In genomic region chr9:130172161-130172857, GRCh38 we compare ENCODE assay signal across 8 cellular contexts. TPM values are rescaled to one million over a fixed set of nuclear protein-coding genes. Genes with fewer than 3 reads are reported as not detected.
A peak's percentile ranks its signal among the peaks of the same experiment; 100 is the strongest.
DNase-seq lines count a peak whose midpoint lies in the region; ATAC-seq and TF ChIP-seq lines count a peak whose summit lies in the region.

NCS1 (plus strand) TSS chr9:130172404; CDS start chr9:130172664, 260 bp downstream.

- peak within 1 kb of the TSS in 1 of 2 donors; percentile 51 for H3K9ac ChIP-seq in colonic mucosa (ENCODE audit: low read depth in 2 of 2, low read length in 2 of 2)

- H3K27me3 ChIP-seq in colonic mucosa: peaks cover 9% of the 10 kb centered on the region

- no peak for ATAC-seq in GM19397 (IDR thresholded peaks at IDR 0.05; ENCODE audit: unreplicated experiment)

- H3K4me1 ChIP-seq in colonic mucosa: no peaks in the 10 kb centered on the region

- TF ChIP-seq CTCF in colonic mucosa (IDR thresholded peaks at IDR 0.05): no peak

- peak within 1 kb of the TSS; percentile 12 for H3K27ac ChIP-seq in colonic mucosa

- DNase-seq in COR-L47 (lab: John Stamatoyannopoulos, UW): peak; percentile 67
- DNase-seq in NCI-H1092 (lab: John Stamatoyannopoulos, UW): peak; percentile 47
- DNase-seq in activated CD4-positive, alpha-beta T cell treated with anti-CD3 and anti-CD28 coated beads for 4 hours: peak; percentile 56 to 59
- peak; percentile 73 for DNase-seq in colonic mucosa
- peak; percentile 26 for DNase-seq in kidney glomerular epithelial cell (lab: John Stamatoyannopoulos, UW)
- peak in 2 of 3 donors; percentile 26 to 51 for DNase-seq in stimulated activated CD4-positive, alpha-beta T cell treated with anti-CD3 and anti-CD28 coated beads, Interleukin-12 subunit alpha, Interleukin-12 subunit beta, amount 100 ng/mL, for 48 hours (ENCODE audit: low read depth in 2 of 3, low spot score in 1 of 3)
- no peak for DNase-seq in GDM1 (lab: John Stamatoyannopoulos, UW)

- peak within 1 kb of the TSS; percentile 47 for H3K4me3 ChIP-seq in colonic mucosa

- intact Hi-C loops in colonic mucosa (cut with DNase I): no loop called here

- no peaks in the 10 kb centered on the region for H3K9me3 ChIP-seq in colonic mucosa

- no peaks in the 10 kb centered on the region for H3K36me3 ChIP-seq in colonic mucosa

RNA-seq across cellular contexts. Expression of gene NCS1, which starts in this region (rescaled TPM):
- 10 to 100 TPM in 1 of 2 donors, 1 to 10 TPM in 1; 3.8 to 21.3 TPM for total RNA-seq in colonic mucosa
